In genomic region chrX:465418-465817, GRCh38 we compare ENCODE assay signal across 32 cellular contexts.
"Had no signal": no experiment of that assay in that cellular context is flagged by ENCODE, and none has a peak within 500 bp of the region (broad histone marks: within the 10 kb centered on the region; RNA-seq: fewer than 3 reads in every experiment).

No MANE protein-coding gene starts in this region.

- H3K27ac Mint-ChIP-seq: activated B cell treated with CpG ODN at 0.5 μM for 24 hours; activated CD8-positive, alpha-beta T cell treated with anti-CD3 and anti-CD28 coated beads for 36 hours; activated naive CD8-positive, alpha-beta T cell; activated T-helper 17 cell treated with anti-CD3 and anti-CD28 coated beads, Interleukin-2, amount 50 U/mL, for 72 hours; dendritic cell treated with granulocyte-macrophage colony-stimulating factor and Interleukin-4, amounts not matched to agents 40 ng/mL and 50 ng/mL, for 4 days; T-helper 17 cell; T-helper 2 cell treated with Interferon-gamma antibody and Interleukin-4, amounts not matched to agents 5 μg/mL and 100 μg/mL, for 36 hours had no signal

- H3K36me3 Mint-ChIP-seq: activated naive CD8-positive, alpha-beta T cell had no signal

- H3K4me1 Mint-ChIP-seq: activated B cell treated with CpG ODN at 0.5 μM for 24 hours, T-helper 17 cell had no signal

- DNase-seq: activated B cell treated with CpG ODN at 0.5 μM for 24 hours; activated CD4-positive, alpha-beta T cell treated with anti-CD3 and anti-CD28 coated beads for 48 hours; activated CD4-positive, alpha-beta T cell treated with anti-CD3 and anti-CD28 coated beads, Interleukin-2, amount 50 U/mL, for 1 hour; activated CD4-positive, alpha-beta T cell treated with anti-CD3 and anti-CD28 coated beads, Interleukin-2, amount 50 U/mL, for 48 hours; activated CD8-positive, alpha-beta memory T cell treated with anti-CD3 and anti-CD28 coated beads for 24 hours; activated CD8-positive, alpha-beta T cell treated with anti-CD3 and anti-CD28 coated beads for 36 hours; activated effector memory CD4-positive, alpha-beta T cell treated with Interleukin-2 at 50 U/mL for 16 hours; activated gamma-delta T cell treated with Interleukin-2 at 50 U/mL for 16 hours; activated naive CD4-positive, alpha-beta T cell treated with anti-CD3 and anti-CD28 coated beads, Interleukin-2, amount 50 U/mL, for 16 hours; activated naive CD4-positive, alpha-beta T cell treated with Interleukin-2 at 50 U/mL for 16 hours; activated T-cell treated with anti-CD3 and anti-CD28 coated beads, Interleukin-2, amount 50 U/mL, for 4 hours; amniotic stem cell; anterior cingulate cortex; central memory CD4-positive, alpha-beta T cell; cerebellar nuclear complex; dorsolateral prefrontal cortex; effector memory CD4-positive, alpha-beta T cell; erythroblast; foreskin keratinocyte; gastrocnemius medialis; glutamatergic neuron; T-helper 1 cell; T-helper 17 cell; T1000; WERI-Rb-1 had no signal

- H3K27me3 Mint-ChIP-seq: activated B cell treated with CpG ODN at 0.5 μM for 24 hours; activated CD8-positive, alpha-beta T cell treated with anti-CD3 and anti-CD28 coated beads for 36 hours; activated naive CD8-positive, alpha-beta T cell; activated T-helper 17 cell treated with anti-CD3 and anti-CD28 coated beads, Interleukin-2, amount 50 U/mL, for 72 hours; dendritic cell treated with granulocyte-macrophage colony-stimulating factor and Interleukin-4, amounts not matched to agents 40 ng/mL and 50 ng/mL, for 4 days; T-helper 17 cell had no signal

- H3K9me3 ChIP-seq: gastrocnemius medialis had no signal

- ATAC-seq: activated CD4-positive, CD25-positive, alpha-beta regulatory T cell treated with anti-CD3 and anti-CD28 coated beads, Interleukin-2, amount 50 U/mL, for 24 hours; activated CD8-positive, alpha-beta T cell treated with anti-CD3 and anti-CD28 coated beads for 36 hours; activated T-cell treated with anti-CD3 and anti-CD28 coated beads, Interleukin-2, amount 50 U/mL, for 4 hours; activated T-helper 17 cell treated with anti-CD3 and anti-CD28 coated beads, Interleukin-2, amount 50 U/mL, for 72 hours; foreskin keratinocyte; gastrocnemius medialis; T-helper 17 cell had no signal

- H3K4me1 ChIP-seq: esophagus muscularis mucosa, foreskin keratinocyte, gastrocnemius medialis had no signal

- H3K36me3 ChIP-seq: esophagus muscularis mucosa, gastrocnemius medialis, WERI-Rb-1 had no signal

- H3K4me3 Mint-ChIP-seq: activated B cell treated with CpG ODN at 0.5 μM for 24 hours; activated CD8-positive, alpha-beta T cell treated with anti-CD3 and anti-CD28 coated beads for 36 hours; activated naive CD8-positive, alpha-beta T cell; activated T-cell treated with anti-CD3 and anti-CD28 coated beads, Interleukin-2, amount 50 U/mL, for 4 hours; activated T-helper 17 cell treated with anti-CD3 and anti-CD28 coated beads, Interleukin-2, amount 50 U/mL, for 72 hours; dendritic cell treated with granulocyte-macrophage colony-stimulating factor and Interleukin-4, amounts not matched to agents 40 ng/mL and 50 ng/mL, for 4 days; T-helper 17 cell; T-helper 2 cell treated with Interferon-gamma antibody and Interleukin-4, amounts not matched to agents 5 μg/mL and 100 μg/mL, for 36 hours had no signal

- H3K4me3 ChIP-seq: coronary artery, dorsolateral prefrontal cortex, esophagus muscularis mucosa, gastrocnemius medialis had no signal

- H3K27ac ChIP-seq: coronary artery, dorsolateral prefrontal cortex, esophagus muscularis mucosa, foreskin keratinocyte, gastrocnemius medialis, WERI-Rb-1 had no signal

- H3K27me3 ChIP-seq: foreskin keratinocyte had no signal
